1 cellular context compared by ENCODE assay signal in genomic region chr20:63854069-63854765, GRCh38.
TF ChIP-seq lines count a peak whose summit lies in the region.

No MANE protein-coding gene starts in this region.

TF ChIP-seq in IMR-90, 13 proteins besides CTCF, POLR2A, EP300 and RAD21:
- TF ChIP-seq, protein P1, sequence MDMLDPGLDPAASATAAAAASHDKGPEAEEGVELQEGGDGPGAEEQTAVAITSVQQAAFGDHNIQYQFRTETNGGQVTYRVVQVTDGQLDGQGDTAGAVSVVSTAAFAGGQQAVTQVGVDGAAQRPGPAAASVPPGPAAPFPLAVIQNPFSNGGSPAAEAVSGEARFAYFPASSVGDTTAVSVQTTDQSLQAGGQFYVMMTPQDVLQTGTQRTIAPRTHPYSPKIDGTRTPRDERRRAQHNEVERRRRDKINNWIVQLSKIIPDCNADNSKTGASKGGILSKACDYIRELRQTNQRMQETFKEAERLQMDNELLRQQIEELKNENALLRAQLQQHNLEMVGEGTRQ (IDR thresholded peaks at IDR 0.05; ENCODE audit: low read depth, low read length), result no peak
- TF ChIP-seq MAZ (IDR thresholded peaks at IDR 0.05; ENCODE audit: borderline replicate concordance, low read depth, low read length) (peak; percentile 8; the same call in 1 of the 2 replicates), RFX5 (IDR thresholded peaks at IDR 0.05; ENCODE audit: low read depth, low read length) (no peak)
